In the genomic region with DNA sequence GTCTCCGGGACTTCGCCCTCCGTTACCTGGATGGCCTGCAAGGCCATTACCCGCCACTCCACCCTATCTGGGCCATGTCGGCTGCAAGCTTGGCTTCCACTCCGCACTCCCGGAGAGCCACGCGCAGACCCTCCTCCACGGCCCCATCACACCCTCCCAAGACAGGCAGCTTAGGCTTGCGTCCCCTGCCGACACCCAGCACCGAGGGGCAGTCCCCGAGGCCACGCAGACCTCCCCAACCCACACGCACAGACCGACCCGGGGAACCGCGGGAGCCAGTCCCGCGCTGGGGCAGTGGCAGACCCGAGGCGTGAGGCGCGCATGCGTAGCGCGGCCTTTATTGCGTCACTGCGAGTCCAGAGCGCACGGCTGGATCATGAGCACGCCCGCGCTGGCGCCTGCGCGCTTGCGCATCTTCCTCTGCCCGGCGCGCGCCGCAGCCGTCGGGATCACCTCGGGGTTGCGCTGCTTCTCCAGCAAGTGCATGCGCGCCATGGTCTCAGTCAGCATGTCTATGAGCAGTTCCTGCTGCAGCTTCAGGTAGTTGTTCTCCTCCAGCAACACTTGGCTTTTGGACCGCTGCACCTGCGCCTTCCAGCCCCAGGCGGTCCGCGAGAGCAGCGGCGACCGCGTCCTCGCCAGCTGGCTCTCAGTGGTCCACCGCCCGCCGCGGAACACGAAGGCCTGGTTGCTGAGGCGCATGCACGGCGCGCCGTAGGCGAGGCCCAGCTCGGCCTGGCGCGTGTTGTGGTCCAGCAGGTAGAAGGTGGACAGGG, we compare ENCODE assay signal across 8 cellular contexts. TPM values are rescaled to one million over a fixed set of nuclear protein-coding genes. Genes with fewer than 3 reads are reported as not detected.
DNase-seq lines count a peak whose midpoint lies in the region; ATAC-seq, FAIRE-seq and TF ChIP-seq lines count a peak whose summit lies in the region.

No MANE protein-coding gene starts in this region.

- DNase-seq in COLO829 (ENCODE audit: low spot score) (peak; percentile 81), HT-29 (ENCODE audit: low spot score) (peak; percentile 97), NOMO-1 (lab: John Stamatoyannopoulos, UW; ENCODE audit: unreplicated experiment in 2 of 2) (peak; percentile 93 to 94), H1 (ENCODE audit: low read depth in 1 of 2, low spot score in 2 of 2) (peak; percentile 88 to 94), mesendoderm (peak; percentile 97)
- peak; percentile 96 for DNase-seq in activated CD8-positive, alpha-beta memory T cell treated with anti-CD3 and anti-CD28 coated beads, Interleukin-2, amount 10 ng/mL, durations not matched to agents 7 days and 5 days
- peak; percentile 83 for DNase-seq in stimulated activated CD8-positive, alpha-beta memory T cell treated with anti-CD3 and anti-CD28 coated beads, Interleukin-12 subunit alpha, Interleukin-12 subunit beta, amount 100 ng/mL, for 24 hours (ENCODE audit: extremely low read depth)

- H2BK120ac ChIP-seq in H1 (replicated peaks; ENCODE audit: low read depth, low read length) (peak overlapping the region; percentile 72), mesendoderm (ENCODE audit: low read depth, low read length) (no peak overlapping the region)

- peaks cover 0 to 2% of the 10 kb centered on the region in 2 experiments for H4K20me1 ChIP-seq in H1 (replicated peaks in 1 of 2; ENCODE audit: control insufficient read depth in 1 of 2, insufficient read depth in 2 of 2, low read length in 2 of 2)

- H2AK5ac ChIP-seq in H1 (ENCODE audit: low read depth, low read length) (peak overlapping the region; percentile 61; the same call in 1 of the 2 replicates), mesendoderm (ENCODE audit: low read length) (no peak overlapping the region)

- TF ChIP-seq POLR2A in H1 (IDR thresholded peaks at IDR 0.05; ENCODE audit: control extremely low read depth in 1 of 2, low read depth in 2 of 2, low read length in 2 of 2) = peak; percentile 80 to 81

- peaks cover 28% of the 10 kb centered on the region for H3K36me3 Mint-ChIP-seq in activated CD8-positive, alpha-beta memory T cell treated with anti-CD3 and anti-CD28 coated beads, Interleukin-2, amount 10 ng/mL, durations not matched to agents 7 days and 5 days

- H2BK20ac ChIP-seq in H1 (ENCODE audit: low read length) = peak overlapping the region; percentile 11; the same call in 1 of the 2 replicates

- peak overlapping the region; percentile 98 for H2BK15ac ChIP-seq in H1 (ENCODE audit: low read length)
- H2BK15ac ChIP-seq in mesendoderm (replicated peaks; ENCODE audit: low read depth) = no peak overlapping the region

- H3K27ac ChIP-seq in H1 (ENCODE audit: low read depth, low read length) = peak overlapping the region; percentile 76
- no peak overlapping the region for H3K27ac ChIP-seq in mesendoderm (ENCODE audit: low read depth, low read length)

- H3K4me2 ChIP-seq in H1 (ENCODE audit: insufficient read depth in 1 of 2, low read depth in 2 of 2, low read length in 2 of 2) (peak overlapping the region; percentile 68 to 98), mesendoderm (ENCODE audit: low read length) (peak overlapping the region; percentile 96)

- peak overlapping the region; percentile 73 for H3K14ac ChIP-seq in H1 (ENCODE audit: insufficient read length)

- peak in 1 of 3 experiments; percentile 0; a peak in 1 of 4 replicates for TF ChIP-seq CTCF in H1 (IDR thresholded peaks at IDR 0.05; ENCODE audit: control extremely low read depth in 1 of 3, insufficient read depth in 1 of 3, low read depth in 1 of 3, low read length in 3 of 3)

- H3K56ac ChIP-seq in H1 (replicated peaks; ENCODE audit: insufficient read length, low read depth, low read length) = peak overlapping the region; percentile 97
- peak overlapping the region; percentile 100 for H3K56ac ChIP-seq in mesendoderm (ENCODE audit: low read length)

- peaks cover 0 to 7% of the 10 kb centered on the region in 2 experiments; a peak in 1 of 4 replicates for H3K79me2 ChIP-seq in H1 (ENCODE audit: control insufficient read depth in 1 of 2, insufficient read depth in 2 of 2, low read length in 2 of 2)
- H3K79me2 ChIP-seq in mesendoderm (ENCODE audit: control insufficient read depth, insufficient read depth, low read length) = no peaks in the 10 kb centered on the region

- POLR2A ChIA-PET in H1 (lab: Charles Lee; ENCODE audit: partially characterized antibody) = interaction anchor here (0.8 to 6.4 kb wide), 21 partner anchors 8 to 128 kb away, joined by 3 to 50 read pairs (median 7); a partner anchor contains a TSS

- H3K4me1 ChIP-seq in H1 (replicated peaks in 1 of 4; ENCODE audit: control insufficient read depth in 3 of 4, insufficient read depth in 4 of 4, low read length in 3 of 4) = peaks cover 0 to 12% (median 7%) of the 10 kb centered on the region in 4 experiments; a peak in 5 of 7 replicates
- no peaks in the 10 kb centered on the region for H3K4me1 ChIP-seq in mesendoderm (ENCODE audit: control insufficient read depth, low read depth, low read length)

- no peak for FAIRE-seq in H1 (lab: Jason Lieb, UNC)

- no peaks in the 10 kb centered on the region for H3K9me3 Mint-ChIP-seq in activated CD8-positive, alpha-beta memory T cell treated with anti-CD3 and anti-CD28 coated beads, Interleukin-2, amount 10 ng/mL, durations not matched to agents 7 days and 5 days (ENCODE audit: low read depth)

- H3K18ac ChIP-seq in H1 (ENCODE audit: extremely low read depth, low read length) (peak overlapping the region; percentile 100), mesendoderm (ENCODE audit: low read length) (peak overlapping the region; percentile 51)

- H3K27ac Mint-ChIP-seq in activated CD8-positive, alpha-beta memory T cell treated with anti-CD3 and anti-CD28 coated beads, Interleukin-2, amount 10 ng/mL, durations not matched to agents 7 days and 5 days = peak overlapping the region; percentile 99

- H3K4me3 Mint-ChIP-seq in activated CD8-positive, alpha-beta memory T cell treated with anti-CD3 and anti-CD28 coated beads, Interleukin-2, amount 10 ng/mL, durations not matched to agents 7 days and 5 days = peak overlapping the region; percentile 100

- peak overlapping the region; percentile 91; the same call in 1 of the 2 replicates for H2BK12ac ChIP-seq in H1 (ENCODE audit: low read depth, low read length)

- H2BK5ac ChIP-seq in H1 (ENCODE audit: low read depth, low read length) (peak overlapping the region; percentile 90), mesendoderm (ENCODE audit: low read length) (no peak overlapping the region)

- peak overlapping the region; percentile 78 to 89 (median 82) for H3K4me3 ChIP-seq in H1 (ENCODE audit: extremely low read depth in 1 of 4, insufficient read depth in 2 of 4, low read depth in 3 of 4, low read length in 4 of 4)
- peak overlapping the region; percentile 88 for H3K4me3 ChIP-seq in mesendoderm (ENCODE audit: low read length)

- peak overlapping the region; percentile 85; the same call in 1 of the 2 replicates for H2AFZ ChIP-seq in H1 (ENCODE audit: low read length)

- CTCF ChIA-PET in activated CD8-positive, alpha-beta memory T cell treated with anti-CD3 and anti-CD28 coated beads, Interleukin-2, amount 10 ng/mL, durations not matched to agents 7 days and 5 days (lab: Charles Lee) = interaction anchor here (0.6 to 3.6 kb wide), 15 partner anchors 11 to 124 kb away, joined by 3 to 21 read pairs (median 4); a partner anchor contains a TSS
- CTCF ChIA-PET in H1 (lab: Charles Lee; ENCODE audit: partially characterized antibody) = interaction anchor here (1.0 to 2.7 kb wide), 7 partner anchors 8 to 104 kb away, joined by 3 to 13 read pairs (median 5); no protein-coding TSS in a partner anchor

- ATAC-seq in GM21367 (IDR thresholded peaks at IDR 0.05; ENCODE audit: unreplicated experiment) = peak; percentile 83
- peak; percentile 92 for ATAC-seq in activated CD8-positive, alpha-beta memory T cell treated with anti-CD3 and anti-CD28 coated beads, Interleukin-2, amount 10 ng/mL, durations not matched to agents 7 days and 5 days

- H3K27me3 ChIP-seq in H1 (replicated peaks in 1 of 4; ENCODE audit: control insufficient read depth in 3 of 4, extremely low read depth in 1 of 4, insufficient read depth in 3 of 4, low read length in 3 of 4) (peaks cover 0 to 4% (median 0%) of the 10 kb centered on the region in 4 experiments; a peak in 1 of 7 replicates), mesendoderm (ENCODE audit: insufficient read depth, low read length, poor library complexity) (no peaks in the 10 kb centered on the region)

- H3K36me3 ChIP-seq in H1 (ENCODE audit: control insufficient read depth in 2 of 4, insufficient read depth in 4 of 4, low read length in 3 of 4) (peaks cover 0 to 6% (median 0%) of the 10 kb centered on the region in 4 experiments; a peak in 2 of 8 replicates), mesendoderm (ENCODE audit: control insufficient read depth, insufficient read depth, low read length) (no peaks in the 10 kb centered on the region)

- 2% methylated on average over 75 of the region's 75 CpGs; no CpG with 5 or more reads in 1 of the 2 experiments for WGBS in H1 (ENCODE audit: extremely low coverage in 1 of 2, insufficient coverage in 1 of 2, insufficient read length in 1 of 2, insufficient replicate concordance in 2 of 2, low coverage in 1 of 2, low lambda C conversion rate in 2 of 2, missing lambda C conversion rate in 1 of 2), 2 experiments
- no CpG with 5 or more reads among the region's 75 CpGs for WGBS in mesendoderm (ENCODE audit: extremely low coverage, insufficient coverage, low lambda C conversion rate)

- H3K23ac ChIP-seq in H1 (ENCODE audit: insufficient read length) (no peak overlapping the region), mesendoderm (ENCODE audit: low read length) (peak overlapping the region; percentile 95)

- H3K4ac ChIP-seq in H1 (replicated peaks; ENCODE audit: insufficient read length, low read depth, low read length) (peak overlapping the region; percentile 100), mesendoderm (ENCODE audit: low read depth, low read length) (peak overlapping the region; percentile 66)

- TF ChIP-seq RAD21 in H1 (IDR thresholded peaks at IDR 0.05 in 1 of 2, conservative IDR thresholded peaks at IDR 0.05 in 1 of 2; ENCODE audit: low read depth in 2 of 2, low read length in 2 of 2) = no peak

- peak overlapping the region; percentile 99 for H4K5ac ChIP-seq in H1 (ENCODE audit: insufficient read length, low read depth, low read length)
- no peak overlapping the region for H4K5ac ChIP-seq in mesendoderm (ENCODE audit: low read length)

- 0 out of 2 replicates have a peak, but pooled peaks cover 2% of the 10 kb centered on the region for H3K79me1 ChIP-seq in H1 (ENCODE audit: low read depth, low read length)
- H3K79me1 ChIP-seq in mesendoderm (ENCODE audit: low read length) = peaks cover 3% of the 10 kb centered on the region

- peak overlapping the region; percentile 99 for H4K91ac ChIP-seq in H1 (replicated peaks; ENCODE audit: insufficient read length, low read length)

- peaks cover 16% of the 10 kb centered on the region for H3K23me2 ChIP-seq in H1 (ENCODE audit: low read depth, low read length)

- peaks cover 37% of the 10 kb centered on the region for H3K4me1 Mint-ChIP-seq in activated CD8-positive, alpha-beta memory T cell treated with anti-CD3 and anti-CD28 coated beads, Interleukin-2, amount 10 ng/mL, durations not matched to agents 7 days and 5 days

- H3K9ac ChIP-seq in H1 (replicated peaks in 1 of 4; ENCODE audit: extremely low read depth in 1 of 4, low read depth in 3 of 4, low read length in 3 of 4) (peak overlapping the region; percentile 46 to 92 (median 87)), mesendoderm (ENCODE audit: low read length) (peak overlapping the region; percentile 99)

- H4K8ac ChIP-seq in H1 (ENCODE audit: extremely low read depth, insufficient read depth, low read length) (peak overlapping the region; percentile 97), mesendoderm (ENCODE audit: low read depth, low read length) (no peak overlapping the region)

- TF ChIP-seq EP300 in H1 (IDR thresholded peaks at IDR 0.05; ENCODE audit: borderline replicate concordance in 1 of 2, low read depth in 2 of 2, low read length in 2 of 2) = no peak

- no peaks in the 10 kb centered on the region for H3K27me3 Mint-ChIP-seq in activated CD8-positive, alpha-beta memory T cell treated with anti-CD3 and anti-CD28 coated beads, Interleukin-2, amount 10 ng/mL, durations not matched to agents 7 days and 5 days

- H3K9me3 ChIP-seq in H1 (ENCODE audit: insufficient read depth in 2 of 2, low read depth in 1 of 2, low read length in 1 of 2) = no peaks in the 10 kb centered on the region

RNA-seq across cellular contexts. Expression of a gene that starts 2.4 kb away (rescaled TPM):
- total RNA-seq in HT-29 (2014; rRNA removed; shearing (Covaris generic)) = not detected in 2 replicates
- total RNA-seq in activated CD8-positive, alpha-beta memory T cell treated with anti-CD3 and anti-CD28 coated beads, Interleukin-2, amount 10 ng/mL, durations not matched to agents 7 days and 5 days = under 1 TPM in 1 of 2 experiments, not detected in 1; 0.59 TPM
- total RNA-seq in H1 (2021; fragmentation: NEBNext Ultra II Directional; extraction: Animal tissue kit (Norgen Biotek cat#: 25700)) = 0.39 and 1.4 TPM in 2 replicates
- polyA plus RNA-seq in H1 (2011; rRNA removed) = 0.38 and 0.39 TPM in 2 replicates
- polyA plus RNA-seq in H1 (2011; cell fraction: cytosol; rRNA removed) = 0.37 TPM
- polyA plus RNA-seq in H1 (2011; cell fraction: nucleus; rRNA removed) = 1.1 TPM
- polyA plus RNA-seq in H1 (2012, experiment 1 of 2) = 1.4 to 2.4 TPM (median 1.8 TPM) in 3 of 4 replicates, not detected in the other
- 0.51 TPM for polyA plus RNA-seq in H1 (2012, experiment 2 of 2)
- 0.22 TPM for polyA plus RNA-seq in H1 (2013, experiment 1 of 2)
- polyA plus RNA-seq in H1 (2013, experiment 2 of 2) = 0.13 TPM
- polyA minus RNA-seq in H1 (2011; rRNA and poly(A)+ RNA removed) = 0.34 and 0.35 TPM in 2 replicates
- 1.5 TPM for polyA minus RNA-seq in H1 (2011; cell fraction: cytosol; rRNA and poly(A)+ RNA removed)
- 2.7 TPM for polyA minus RNA-seq in H1 (2011; cell fraction: nucleus; rRNA and poly(A)+ RNA removed)
- polyA plus RNA-seq in mesendoderm (2013, experiment 1 of 2) = 0.13 TPM
- polyA plus RNA-seq in mesendoderm (2013, experiment 2 of 2) = 0.08 TPM

RNA-seq across cellular contexts. Expression of a gene that starts 20.3 kb away (rescaled TPM):
- 239 and 260 TPM in 2 replicates for total RNA-seq in HT-29 (2014; rRNA removed; shearing (Covaris generic))
- total RNA-seq in activated CD8-positive, alpha-beta memory T cell treated with anti-CD3 and anti-CD28 coated beads, Interleukin-2, amount 10 ng/mL, durations not matched to agents 7 days and 5 days = 100 to 1,000 TPM; 273 to 457 TPM
- 659 and 691 TPM in 2 replicates for total RNA-seq in H1 (2021; fragmentation: NEBNext Ultra II Directional; extraction: Animal tissue kit (Norgen Biotek cat#: 25700))
- polyA plus RNA-seq in H1 (2011; rRNA removed) = 128 and 136 TPM in 2 replicates
- polyA plus RNA-seq in H1 (2011; cell fraction: cytosol; rRNA removed) = 198 TPM
- polyA plus RNA-seq in H1 (2011; cell fraction: nucleus; rRNA removed) = 235 TPM
- 585 to 1,069 TPM (median 670 TPM) in 4 replicates for polyA plus RNA-seq in H1 (2012, experiment 1 of 2)
- polyA plus RNA-seq in H1 (2012, experiment 2 of 2) = 26.5 TPM
- 645 TPM for polyA plus RNA-seq in H1 (2013, experiment 1 of 2)
- 713 TPM for polyA plus RNA-seq in H1 (2013, experiment 2 of 2)
- polyA minus RNA-seq in H1 (2011; rRNA and poly(A)+ RNA removed) = 1,075 and 1,150 TPM in 2 replicates
- 511 TPM for polyA minus RNA-seq in H1 (2011; cell fraction: cytosol; rRNA and poly(A)+ RNA removed)
- 490 TPM for polyA minus RNA-seq in H1 (2011; cell fraction: nucleus; rRNA and poly(A)+ RNA removed)
- 382 TPM for polyA plus RNA-seq in mesendoderm (2013, experiment 1 of 2)
- polyA plus RNA-seq in mesendoderm (2013, experiment 2 of 2) = 362 TPM

RNA-seq across cellular contexts. Expression of a gene that starts 54.2 kb away (rescaled TPM):
- total RNA-seq in HT-29 (2014; rRNA removed; shearing (Covaris generic)) = 15.4 and 30.0 TPM in 2 replicates
- 10 to 100 TPM; 34.7 to 34.9 TPM for total RNA-seq in activated CD8-positive, alpha-beta memory T cell treated with anti-CD3 and anti-CD28 coated beads, Interleukin-2, amount 10 ng/mL, durations not matched to agents 7 days and 5 days
- 41.9 and 45.6 TPM in 2 replicates for total RNA-seq in H1 (2021; fragmentation: NEBNext Ultra II Directional; extraction: Animal tissue kit (Norgen Biotek cat#: 25700))
- polyA plus RNA-seq in H1 (2011; rRNA removed) = 17.1 and 21.8 TPM in 2 replicates
- polyA plus RNA-seq in H1 (2011; cell fraction: cytosol; rRNA removed) = 11.3 TPM
- polyA plus RNA-seq in H1 (2011; cell fraction: nucleus; rRNA removed) = 20.4 TPM
- 27.3 to 34.0 TPM (median 31.2 TPM) in 4 replicates for polyA plus RNA-seq in H1 (2012, experiment 1 of 2)
- 20.2 TPM for polyA plus RNA-seq in H1 (2012, experiment 2 of 2)
- polyA plus RNA-seq in H1 (2013, experiment 1 of 2) = 27.3 TPM
- polyA plus RNA-seq in H1 (2013, experiment 2 of 2) = 28.9 TPM
- 16.0 and 35.9 TPM in 2 replicates for polyA minus RNA-seq in H1 (2011; rRNA and poly(A)+ RNA removed)
- polyA minus RNA-seq in H1 (2011; cell fraction: cytosol; rRNA and poly(A)+ RNA removed) = 18.1 TPM
- 20.5 TPM for polyA minus RNA-seq in H1 (2011; cell fraction: nucleus; rRNA and poly(A)+ RNA removed)
- 34.7 TPM for polyA plus RNA-seq in mesendoderm (2013, experiment 1 of 2)
- 36.0 TPM for polyA plus RNA-seq in mesendoderm (2013, experiment 2 of 2)

RNA-seq across cellular contexts. Expression of a gene that starts 55.0 kb away (rescaled TPM):
- total RNA-seq in HT-29 (2014; rRNA removed; shearing (Covaris generic)) = 436 and 484 TPM in 2 replicates
- total RNA-seq in activated CD8-positive, alpha-beta memory T cell treated with anti-CD3 and anti-CD28 coated beads, Interleukin-2, amount 10 ng/mL, durations not matched to agents 7 days and 5 days = 1,000 to 10,000 TPM in 1 of 2 experiments, 100 to 1,000 TPM in 1; 811 to 1,007 TPM
- 720 and 735 TPM in 2 replicates for total RNA-seq in H1 (2021; fragmentation: NEBNext Ultra II Directional; extraction: Animal tissue kit (Norgen Biotek cat#: 25700))
- 130 and 170 TPM in 2 replicates for polyA plus RNA-seq in H1 (2011; rRNA removed)
- 361 TPM for polyA plus RNA-seq in H1 (2011; cell fraction: cytosol; rRNA removed)
- polyA plus RNA-seq in H1 (2011; cell fraction: nucleus; rRNA removed) = 324 TPM
- 565 to 856 TPM (median 700 TPM) in 4 replicates for polyA plus RNA-seq in H1 (2012, experiment 1 of 2)
- polyA plus RNA-seq in H1 (2012, experiment 2 of 2) = 39.3 TPM
- polyA plus RNA-seq in H1 (2013, experiment 1 of 2) = 345 TPM
- polyA plus RNA-seq in H1 (2013, experiment 2 of 2) = 302 TPM
- 287 and 355 TPM in 2 replicates for polyA minus RNA-seq in H1 (2011; rRNA and poly(A)+ RNA removed)
- polyA minus RNA-seq in H1 (2011; cell fraction: cytosol; rRNA and poly(A)+ RNA removed) = 877 TPM
- 893 TPM for polyA minus RNA-seq in H1 (2011; cell fraction: nucleus; rRNA and poly(A)+ RNA removed)
- 521 TPM for polyA plus RNA-seq in mesendoderm (2013, experiment 1 of 2)
- polyA plus RNA-seq in mesendoderm (2013, experiment 2 of 2) = 495 TPM
